8 cellular contexts compared by ENCODE assay signal in genomic region chr6:28252507-28252975, GRCh38. TPM values are rescaled to one million over a fixed set of nuclear protein-coding genes. Genes with fewer than 3 reads are reported as not detected.
DNase-seq lines count a peak whose midpoint lies in the region; ATAC-seq lines count a peak whose summit lies in the region.

No MANE protein-coding gene starts in this region.

- H3K27ac ChIP-seq in ectodermal cell (ENCODE audit: insufficient read depth, low read depth, low read length, poor library complexity, severe bottlenecking): no peak overlapping the region

- no peaks in the 10 kb centered on the region for H3K27me3 Mint-ChIP-seq in stimulated activated naive CD8-positive, alpha-beta T cell treated with anti-CD3 and anti-CD28 coated beads, Interleukin-15, Interleukin-2, amounts not matched to agents 100 ng/mL and 50 ng/mL, for 24 hours
- H3K27me3 Mint-ChIP-seq in natural killer cell treated with Interleukin-12 subunit alpha and Interleukin-12 subunit beta and Interleukin-15 and Interleukin-18, amount 100 ng/mL, for 72 hours: peaks cover 0 to 9% of the 10 kb centered on the region in 2 donors

- H3K4me3 Mint-ChIP-seq in stimulated activated naive CD8-positive, alpha-beta T cell treated with anti-CD3 and anti-CD28 coated beads, Interleukin-15, Interleukin-2, amounts not matched to agents 100 ng/mL and 50 ng/mL, for 24 hours: peak overlapping the region; percentile 98
- H3K4me3 Mint-ChIP-seq in natural killer cell treated with Interleukin-12 subunit alpha and Interleukin-12 subunit beta and Interleukin-15 and Interleukin-18, amount 100 ng/mL, for 72 hours: peak overlapping the region; percentile 100

- WGBS in ectodermal cell, 2 experiments: 65 to 67% methylated on average over 3 of the region's 3 CpGs

- H3K27me3 ChIP-seq in ectodermal cell (ENCODE audit: control insufficient read depth, insufficient read depth, low read length, poor library complexity, severe bottlenecking): peaks cover 6% of the 10 kb centered on the region

- peaks cover 8% of the 10 kb centered on the region for H3K36me3 Mint-ChIP-seq in stimulated activated naive CD8-positive, alpha-beta T cell treated with anti-CD3 and anti-CD28 coated beads, Interleukin-15, Interleukin-2, amounts not matched to agents 100 ng/mL and 50 ng/mL, for 24 hours (ENCODE audit: low read depth)
- H3K36me3 Mint-ChIP-seq in natural killer cell treated with Interleukin-12 subunit alpha and Interleukin-12 subunit beta and Interleukin-15 and Interleukin-18, amount 100 ng/mL, for 72 hours: peaks cover 6% of the 10 kb centered on the region

- peaks cover 36% of the 10 kb centered on the region for H3K4me1 Mint-ChIP-seq in stimulated activated naive CD8-positive, alpha-beta T cell treated with anti-CD3 and anti-CD28 coated beads, Interleukin-15, Interleukin-2, amounts not matched to agents 100 ng/mL and 50 ng/mL, for 24 hours (ENCODE audit: low read depth)
- H3K4me1 Mint-ChIP-seq in natural killer cell treated with Interleukin-12 subunit alpha and Interleukin-12 subunit beta and Interleukin-15 and Interleukin-18, amount 100 ng/mL, for 72 hours (ENCODE audit: low read depth in 2 of 2): peaks cover 20 to 28% of the 10 kb centered on the region in 2 donors

- peaks cover 4% of the 10 kb centered on the region for H3K36me3 ChIP-seq in ectodermal cell (ENCODE audit: control insufficient read depth, insufficient read depth, low read length)

- no peaks in the 10 kb centered on the region for H3K9me3 Mint-ChIP-seq in stimulated activated naive CD8-positive, alpha-beta T cell treated with anti-CD3 and anti-CD28 coated beads, Interleukin-15, Interleukin-2, amounts not matched to agents 100 ng/mL and 50 ng/mL, for 24 hours
- H3K9me3 Mint-ChIP-seq in natural killer cell treated with Interleukin-12 subunit alpha and Interleukin-12 subunit beta and Interleukin-15 and Interleukin-18, amount 100 ng/mL, for 72 hours: peaks cover 5% of the 10 kb centered on the region

- H3K4me3 ChIP-seq in ectodermal cell (ENCODE audit: insufficient read depth, low read depth, low read length): peak overlapping the region; percentile 97

- H3K4me1 ChIP-seq in ectodermal cell (ENCODE audit: control insufficient read depth, insufficient read depth, low read length): peaks cover 6% of the 10 kb centered on the region

- ATAC-seq in stimulated activated naive CD8-positive, alpha-beta T cell treated with anti-CD3 and anti-CD28 coated beads, Interleukin-15, Interleukin-2, amounts not matched to agents 100 U/mL and 50 U/mL, for 24 hours: no peak
- ATAC-seq in natural killer cell treated with Interleukin-12 subunit alpha and Interleukin-12 subunit beta and Interleukin-15 and Interleukin-18, amount 100 ng/mL, for 72 hours: peak in 1 of 2 donors; percentile 41

- DNase-seq in stimulated activated naive CD8-positive, alpha-beta T cell treated with anti-CD3 and anti-CD28 coated beads, Interleukin-15, Interleukin-2, amounts not matched to agents 100 U/mL and 50 U/mL, for 24 hours: no peak
- DNase-seq in NOMO-1 treated with dmso at 0.1 percent for 144 hours (lab: John Stamatoyannopoulos, UW; ENCODE audit: unreplicated experiment) (peak; percentile 21), HuH-7.5 (ENCODE audit: low spot score) (no peak), NCI-H128 (lab: John Stamatoyannopoulos, UW; ENCODE audit: unreplicated experiment) (no peak), NCI-H748 (lab: John Stamatoyannopoulos, UW; ENCODE audit: unreplicated experiment) (no peak)
- no peak for DNase-seq in natural killer cell treated with Interleukin-12 subunit alpha and Interleukin-12 subunit beta and Interleukin-15 and Interleukin-18, amount 100 ng/mL, for 72 hours (ENCODE audit: low spot score)

- no peaks in the 10 kb centered on the region for H3K9me3 ChIP-seq in ectodermal cell (ENCODE audit: control insufficient read depth, low read length)

- H3K27ac Mint-ChIP-seq in stimulated activated naive CD8-positive, alpha-beta T cell treated with anti-CD3 and anti-CD28 coated beads, Interleukin-15, Interleukin-2, amounts not matched to agents 100 ng/mL and 50 ng/mL, for 24 hours: peak overlapping the region; percentile 96
- H3K27ac Mint-ChIP-seq in natural killer cell treated with Interleukin-12 subunit alpha and Interleukin-12 subunit beta and Interleukin-15 and Interleukin-18, amount 100 ng/mL, for 72 hours: peak overlapping the region; percentile 85 to 96

RNA-seq across cellular contexts. Expression of gene ZKSCAN4, which starts 0.5 kb away (rescaled TPM):
- 9.4 TPM for polyA plus RNA-seq in ectodermal cell (2013, experiment 1 of 4)
- 9.0 TPM for polyA plus RNA-seq in ectodermal cell (2013, experiment 2 of 4)
- polyA plus RNA-seq in ectodermal cell (2013, experiment 3 of 4): 7.6 TPM
- 9.2 TPM for polyA plus RNA-seq in ectodermal cell (2013, experiment 4 of 4)
- 1 to 10 TPM; 3.3 to 4.7 TPM for total RNA-seq in natural killer cell treated with Interleukin-12 subunit alpha and Interleukin-12 subunit beta and Interleukin-15 and Interleukin-18, amount 100 ng/mL, for 72 hours

RNA-seq across cellular contexts. Expression of gene NKAPL, which starts 6.6 kb away (rescaled TPM):
- not detected for polyA plus RNA-seq in ectodermal cell (2013, experiment 1 of 4)
- polyA plus RNA-seq in ectodermal cell (2013, experiment 2 of 4): not detected
- not detected for polyA plus RNA-seq in ectodermal cell (2013, experiment 3 of 4)
- not detected for polyA plus RNA-seq in ectodermal cell (2013, experiment 4 of 4)
- total RNA-seq in natural killer cell treated with Interleukin-12 subunit alpha and Interleukin-12 subunit beta and Interleukin-15 and Interleukin-18, amount 100 ng/mL, for 72 hours: under 1 TPM in 1 of 2 donors, not detected in 1; 0.45 TPM

RNA-seq across cellular contexts. Expression of gene ZSCAN26, which starts 14.4 kb away (rescaled TPM):
- 23.3 TPM for polyA plus RNA-seq in ectodermal cell (2013, experiment 1 of 4)
- 26.1 TPM for polyA plus RNA-seq in ectodermal cell (2013, experiment 2 of 4)
- polyA plus RNA-seq in ectodermal cell (2013, experiment 3 of 4): 19.6 TPM
- 25.7 TPM for polyA plus RNA-seq in ectodermal cell (2013, experiment 4 of 4)
- 1 to 10 TPM; 6.7 to 8.3 TPM for total RNA-seq in natural killer cell treated with Interleukin-12 subunit alpha and Interleukin-12 subunit beta and Interleukin-15 and Interleukin-18, amount 100 ng/mL, for 72 hours

RNA-seq across cellular contexts. Expression of gene ZSCAN9, which starts 27.5 kb away (rescaled TPM):
- polyA plus RNA-seq in ectodermal cell (2013, experiment 1 of 4): 34.0 TPM
- 30.0 TPM for polyA plus RNA-seq in ectodermal cell (2013, experiment 2 of 4)
- 28.3 TPM for polyA plus RNA-seq in ectodermal cell (2013, experiment 3 of 4)
- polyA plus RNA-seq in ectodermal cell (2013, experiment 4 of 4): 31.6 TPM
- 10 to 100 TPM; 12.6 to 13.1 TPM for total RNA-seq in natural killer cell treated with Interleukin-12 subunit alpha and Interleukin-12 subunit beta and Interleukin-15 and Interleukin-18, amount 100 ng/mL, for 72 hours

RNA-seq across cellular contexts. Expression of gene PGBD1, which starts 28.8 kb away (rescaled TPM):
- polyA plus RNA-seq in ectodermal cell (2013, experiment 1 of 4): 13.9 TPM
- 13.9 TPM for polyA plus RNA-seq in ectodermal cell (2013, experiment 2 of 4)
- polyA plus RNA-seq in ectodermal cell (2013, experiment 3 of 4): 11.4 TPM
- 10.8 TPM for polyA plus RNA-seq in ectodermal cell (2013, experiment 4 of 4)
- total RNA-seq in natural killer cell treated with Interleukin-12 subunit alpha and Interleukin-12 subunit beta and Interleukin-15 and Interleukin-18, amount 100 ng/mL, for 72 hours: 1 to 10 TPM; 1.6 to 2.6 TPM
